In genomic region chr17:34235389-34236028, GRCh38 we compare ENCODE assay signal across 10 cellular contexts. TPM values are rescaled to one million over a fixed set of nuclear protein-coding genes. Genes with fewer than 3 reads are reported as not detected.
DNase-seq lines count a peak whose midpoint lies in the region; ATAC-seq and TF ChIP-seq lines count a peak whose summit lies in the region.
"Had no signal": no experiment of that assay in that cellular context is flagged by ENCODE, and none has a peak within 500 bp of the region (broad histone marks: within the 10 kb centered on the region; RNA-seq: fewer than 3 reads in every experiment).

No MANE protein-coding gene starts in this region.

- H3K27ac ChIP-seq in ACC112 (ENCODE audit: low read depth, low read length) (peak overlapping the region; percentile 25; the same call in 1 of the 2 replicates), RWPE2 (ENCODE audit: poor library complexity, severe bottlenecking) (no peak overlapping the region), heart left ventricle (peak overlapping the region in 11 of 12 donors; percentile 61 to 87 (median 83))

- H3K27me3 ChIP-seq in ACC112 (ENCODE audit: insufficient read depth, low read length) (no peaks in the 10 kb centered on the region), RWPE2 (ENCODE audit: insufficient read depth, poor library complexity, severe bottlenecking) (no peaks in the 10 kb centered on the region), heart left ventricle (no peaks in the 10 kb centered on the region)

- WGBS in heart left ventricle, 4 donors = 23 to 31% (median 27%) methylated on average over 6 of the region's 6 CpGs

- no peaks in the 10 kb centered on the region for H3K79me2 ChIP-seq in ACC112 (ENCODE audit: control insufficient read depth, insufficient read depth, low read length, unreplicated experiment)

- TF ChIP-seq CTCF in RWPE2 (IDR thresholded peaks at IDR 0.05; ENCODE audit: poor library complexity, severe bottlenecking) (no peak), heart left ventricle (IDR thresholded peaks at IDR 0.05) (no peak), omental fat pad (IDR thresholded peaks at IDR 0.05) (no peak)

- 0 out of 3 replicates have a peak, but pooled peaks have one; percentile 12 for ATAC-seq in RWPE2 (ENCODE audit: low read depth)
- peak; percentile 58 to 95 (median 82) for ATAC-seq in heart left ventricle
- peak; percentile 85 for ATAC-seq in omental fat pad (ENCODE audit: low FRiP score)
- ATAC-seq in GM18861 (IDR thresholded peaks at IDR 0.05; ENCODE audit: unreplicated experiment) = no peak
- no peak for ATAC-seq in GM18520 (IDR thresholded peaks at IDR 0.05; ENCODE audit: unreplicated experiment)

- no peak for TF ChIP-seq POLR2A in heart left ventricle (IDR thresholded peaks at IDR 0.05)

- intact Hi-C loops in heart left ventricle (cut with DNase I) = loop anchor here in 3 of 10 donors (1.0 to 10.0 kb wide), 4 partner anchors 17 to 72 kb away; partner anchors contain the start of gene CCL2 (in 1 of the 3)

- DNase-seq in RWPE2 (ENCODE audit: low spot score) (no peak), heart left ventricle (peak; percentile 78 to 88 (median 85)), omental fat pad (ENCODE audit: low spot score) (no peak), DMS53 (lab: John Stamatoyannopoulos, UW) (no peak)
- no peak for DNase-seq in activated CD8-positive, alpha-beta memory T cell treated with anti-CD3 and anti-CD28 coated beads, Interleukin-2, amount 50 U/mL, for 48 hours
- DNase-seq: activated CD4-positive, alpha-beta T cell treated with anti-CD3 and anti-CD28 coated beads, Interleukin-2, amount 50 U/mL, for 1 hour; nucleus accumbens had no signal

- H3K36me3 ChIP-seq in ACC112 (ENCODE audit: insufficient read depth, low read length) (no peaks in the 10 kb centered on the region), RWPE2 (ENCODE audit: low read depth) (no peaks in the 10 kb centered on the region), heart left ventricle (no peaks in the 10 kb centered on the region)

- no peaks in the 10 kb centered on the region for H3K9me3 ChIP-seq in RWPE2 (ENCODE audit: severe bottlenecking)
- peaks cover 0 to 2% (median 0%) of the 10 kb centered on the region in 12 donors for H3K9me3 ChIP-seq in heart left ventricle

- no peak overlapping the region for H2AFZ ChIP-seq in ACC112 (ENCODE audit: low read length, unreplicated experiment)

- H3K4me1 ChIP-seq in ACC112 (ENCODE audit: control insufficient read depth, insufficient read depth, low read length, unreplicated experiment) (peaks cover 8% of the 10 kb centered on the region), RWPE2 (ENCODE audit: insufficient read depth, poor library complexity, severe bottlenecking) (no peaks in the 10 kb centered on the region), heart left ventricle (peaks cover 6 to 74% (median 64%) of the 10 kb centered on the region in 12 donors)

- H3K4me3 ChIP-seq in ACC112 (ENCODE audit: low read depth, low read length) (no peak overlapping the region), RWPE2 (ENCODE audit: severe bottlenecking) (no peak overlapping the region), heart left ventricle (no peak overlapping the region)

RNA-seq across cellular contexts. Expression of gene CCL2, which starts 19.6 kb away (rescaled TPM):
- 100 to 1,000 TPM in 2 of 9 donors, 10 to 100 TPM in 7; 11.8 to 512 (median 43.9) TPM for total RNA-seq in heart left ventricle
- polyA plus RNA-seq in heart left ventricle = 10 to 100 TPM; 26.9 to 72.0 TPM
- total RNA-seq in omental fat pad = 100 to 1,000 TPM in 2 of 4 donors, 10 to 100 TPM in 2; 39.8 to 556 (median 227) TPM

RNA-seq across cellular contexts. Expression of gene CCL7, which starts 34.5 kb away (rescaled TPM):
- total RNA-seq in heart left ventricle = 1 to 10 TPM in 1 of 9 donors, not detected in 8; 3.4 TPM
- polyA plus RNA-seq in heart left ventricle = under 1 TPM in 1 of 2 donors, not detected in 1; 0.36 TPM
- total RNA-seq in omental fat pad = 1 to 10 TPM in 2 of 4 donors, not detected in 2; 1.9 to 3.5 TPM

RNA-seq across cellular contexts. Expression of gene CCL11, which starts 50.0 kb away (rescaled TPM):
- total RNA-seq in heart left ventricle = 10 to 100 TPM in 3 of 9 donors, 1 to 10 TPM in 4, under 1 TPM in 2; 0.23 to 43.1 (median 2.4) TPM
- 1 to 10 TPM; 2.0 to 3.0 TPM for polyA plus RNA-seq in heart left ventricle
- 10 to 100 TPM in 1 of 4 donors, 1 to 10 TPM in 1, not detected in 2; 3.3 to 37.2 TPM for total RNA-seq in omental fat pad

Comparison
In these comparisons a context has a peak if more than half of its experiments do, and no peak if none do; other contexts are left out.
1. ATAC-seq: peak in RWPE2 (single experiment), heart left ventricle (4 of 4) and omental fat pad (single experiment); none in GM18861 (single experiment) and GM18520 (single experiment).
2. DNase-seq: peak in heart left ventricle (5 of 5); none in RWPE2 (single experiment), omental fat pad (single experiment), activated CD8-positive, alpha-beta memory T cell treated with anti-CD3 and anti-CD28 coated beads, Interleukin-2, amount 50 U/mL, for 48 hours (single experiment) and DMS53 (single experiment).